Comparison of ENCODE assay signal across 16 cellular contexts in genomic region chr2:55999790-56000189, GRCh38.
DNase-seq lines count a peak whose midpoint lies in the region; ATAC-seq, FAIRE-seq and TF ChIP-seq lines count a peak whose summit lies in the region.
"Had no signal": no experiment of that assay in that cellular context is flagged by ENCODE, and none has a peak within 500 bp of the region (broad histone marks: within the 10 kb centered on the region; RNA-seq: fewer than 3 reads in every experiment).

No MANE protein-coding gene starts in this region.

- peaks cover 7% of the 10 kb centered on the region for H3K4me1 ChIP-seq in GM23248 (ENCODE audit: insufficient read depth)
- H3K4me1 ChIP-seq in thoracic aorta (ENCODE audit: control insufficient read depth in 1 of 2, low read depth in 2 of 2) = peaks cover 0 to 25% of the 10 kb centered on the region in 2 donors

- no peak overlapping the region for H3K4me2 ChIP-seq in GM23248 (ENCODE audit: unreplicated experiment)
- H3K4me2 ChIP-seq: BLaER1 treated with 17β-estradiol and CSF1 and Interleukin-3, amounts not matched to agents 10 nM and 100 nM had no signal

- 40 to 62% methylated on average over 2 of the region's 2 CpGs for WGBS in GM23248 (ENCODE audit: low coverage in 1 of 2, low lambda C conversion rate in 2 of 2, missing lambda C conversion rate in 2 of 2), 2 experiments

- H3K79me2 ChIP-seq in GM23248 (ENCODE audit: insufficient read depth) = no peaks in the 10 kb centered on the region

- H3K27ac ChIP-seq in GM23248 = no peak overlapping the region
- H3K27ac ChIP-seq in thoracic aorta = peak overlapping the region; percentile 24 to 49
- H3K27ac ChIP-seq: BLaER1 treated with 17β-estradiol and CSF1 and Interleukin-3, amounts not matched to agents 10 nM and 100 nM had no signal

- H4K20me1 ChIP-seq in GM23248 (ENCODE audit: insufficient read depth) = no peaks in the 10 kb centered on the region
- H4K20me1 ChIP-seq: BLaER1 treated with 17β-estradiol and CSF1 and Interleukin-3, amounts not matched to agents 10 nM and 100 nM had no signal

- no peaks in the 10 kb centered on the region for H3K27me3 ChIP-seq in GM23248 (replicated peaks; ENCODE audit: insufficient read depth)
- H3K27me3 ChIP-seq in thoracic aorta (replicated peaks; ENCODE audit: insufficient read depth) = no peaks in the 10 kb centered on the region
- H3K27me3 ChIP-seq: BLaER1 treated with 17β-estradiol and CSF1 and Interleukin-3, amounts not matched to agents 10 nM and 100 nM had no signal

- no peak for TF ChIP-seq CTCF in AG09309 (IDR thresholded peaks at IDR 0.05; ENCODE audit: control insufficient read depth, insufficient read depth, low read depth, low read length, missing control alignments)
- TF ChIP-seq CTCF in fibroblast of the aortic adventitia (IDR thresholded peaks at IDR 0.05; ENCODE audit: insufficient read depth, low read length) = no peak
- TF ChIP-seq CTCF in thoracic aorta (IDR thresholded peaks at IDR 0.05) = no peak

- H3K9me3 ChIP-seq in GM23248 (ENCODE audit: low read depth) (no peaks in the 10 kb centered on the region), thoracic aorta (no peaks in the 10 kb centered on the region)

- in situ Hi-C loops in GM23248 (cut with MboI) = no loop called here

- no peaks in the 10 kb centered on the region for H3K9me2 ChIP-seq in GM23248 (ENCODE audit: insufficient read depth)

- H3F3A ChIP-seq in GM23248 (ENCODE audit: insufficient read depth) = 0 out of 2 replicates have a peak, but pooled peaks cover 4% of the 10 kb centered on the region

- H3K9ac ChIP-seq in GM23248 = no peak overlapping the region
- H3K9ac ChIP-seq: BLaER1 treated with 17β-estradiol and CSF1 and Interleukin-3, amounts not matched to agents 10 nM and 100 nM had no signal

- no peak for FAIRE-seq in HTR-8/SVneo (lab: Jason Lieb, UNC)
- FAIRE-seq: GM12878, GM18507 had no signal

- 0 out of 2 replicates have a peak overlapping the region, but pooled peaks have one; percentile 17 for H2AFZ ChIP-seq in GM23248

- ATAC-seq in thoracic aorta (ENCODE audit: insufficient number of reproducible peaks, low FRiP score, low read depth) = peak; percentile 90
- no peak for ATAC-seq in GM21717 (IDR thresholded peaks at IDR 0.05; ENCODE audit: unreplicated experiment)
- ATAC-seq: GM12878 had no signal

- H3K36me3 ChIP-seq in GM23248 (ENCODE audit: low read depth) = no peaks in the 10 kb centered on the region
- H3K36me3 ChIP-seq in thoracic aorta = no peaks in the 10 kb centered on the region
- H3K36me3 ChIP-seq: BLaER1 treated with 17β-estradiol and CSF1 and Interleukin-3, amounts not matched to agents 10 nM and 100 nM had no signal

- H3K4me3 ChIP-seq in AG09309 (ENCODE audit: control insufficient read depth, low read depth, low read length) (no peak overlapping the region), GM23248 (no peak overlapping the region), fibroblast of the aortic adventitia (ENCODE audit: low read depth, low read length) (no peak overlapping the region), thoracic aorta (no peak overlapping the region)
- H3K4me3 ChIP-seq: BLaER1 treated with 17β-estradiol and CSF1 and Interleukin-3, amounts not matched to agents 10 nM and 100 nM; GM12878 had no signal

- DNase-seq in AG09309 (ENCODE audit: low read depth) (peak; percentile 25), GM23248 (no peak), fibroblast of the aortic adventitia (ENCODE audit: low read depth) (peak; percentile 37), thoracic aorta (ENCODE audit: low spot score) (no peak), NCI-H2196 treated with DMSO at 0.1 percent for 48 hours (lab: John Stamatoyannopoulos, UW; ENCODE audit: unreplicated experiment) (no peak), HTR-8/SVneo (ENCODE audit: insufficient read length, low spot score) (no peak)
- DNase-seq: 8988T; CD4-positive, CD25-positive, alpha-beta regulatory T cell; DMS53; GOT3; H9; IMR-90 had no signal

Comparison
In these comparisons a context has a peak if more than half of its experiments do, and no peak if none do; other contexts are left out.
1. DNase-seq: peak in AG09309 (single experiment) and fibroblast of the aortic adventitia (single experiment); none in GM23248 (single experiment), thoracic aorta (single experiment), NCI-H2196 treated with DMSO at 0.1 percent for 48 hours (single experiment) and HTR-8/SVneo (single experiment).